Comparison of ENCODE assay signal across 9 cellular contexts in genomic region chr4:87498446-87498900, GRCh38. TPM values are rescaled to one million over a fixed set of nuclear protein-coding genes. Genes with fewer than 3 reads are reported as not detected.
A peak's percentile ranks its signal among the peaks of the same experiment; 100 is the strongest.
DNase-seq lines count a peak whose midpoint lies in the region; ATAC-seq lines count a peak whose summit lies in the region.
"Had no signal": no experiment of that assay in that cellular context is flagged by ENCODE, and none has a peak within 500 bp of the region (broad histone marks: within the 10 kb centered on the region; RNA-seq: fewer than 3 reads in every experiment).

No MANE protein-coding gene starts in this region.

- no peak overlapping the region for H3K23ac ChIP-seq in neuronal stem cell (ENCODE audit: low read depth, low read length, poor library complexity)

- no peak overlapping the region for H3K27ac Mint-ChIP-seq in CD4-positive, CD25-positive, alpha-beta regulatory T cell
- H3K27ac Mint-ChIP-seq: mesothelial cell of epicardium had no signal

- ATAC-seq in CD4-positive, CD25-positive, alpha-beta regulatory T cell (ENCODE audit: low read depth in 2 of 2), result no peak
- peak; percentile 66 for ATAC-seq in GM19452 (IDR thresholded peaks at IDR 0.05; ENCODE audit: unreplicated experiment)
- ATAC-seq in HG03520 (IDR thresholded peaks at IDR 0.05; ENCODE audit: unreplicated experiment), result peak; percentile 51
- ATAC-seq in right cardiac atrium, result peak; percentile 12 to 20

- peak overlapping the region; percentile 59 for H3K4me3 ChIP-seq in CD4-positive, CD25-positive, alpha-beta regulatory T cell (ENCODE audit: low read depth, low read length)
- H3K4me3 ChIP-seq in right cardiac atrium (ENCODE audit: low read length) (no peak overlapping the region), neuronal stem cell (ENCODE audit: low read length in 2 of 2) (no peak overlapping the region)

- peaks cover 2 to 29% (median 17%) of the 10 kb centered on the region in 4 donors for H3K4me1 Mint-ChIP-seq in CD4-positive, CD25-positive, alpha-beta regulatory T cell

- peak overlapping the region in 2 of 4 donors; percentile 42 to 72 for H3K4me3 Mint-ChIP-seq in CD4-positive, CD25-positive, alpha-beta regulatory T cell
- H3K4me3 Mint-ChIP-seq: mesothelial cell of epicardium had no signal

- H3K9ac ChIP-seq in neuronal stem cell (ENCODE audit: low read depth, low read length, poor library complexity), result no peak overlapping the region

- no peak overlapping the region for H3K27ac ChIP-seq in CD4-positive, CD25-positive, alpha-beta regulatory T cell (ENCODE audit: insufficient read depth, low read length, poor library complexity, severe bottlenecking)
- H3K27ac ChIP-seq in right cardiac atrium (ENCODE audit: low read length) (peak overlapping the region; percentile 52), neuronal stem cell (replicated peaks; ENCODE audit: low read length) (no peak overlapping the region)

- no peak overlapping the region for H4K91ac ChIP-seq in neuronal stem cell (ENCODE audit: low read depth, low read length, poor library complexity)

- DNase-seq in CD4-positive, CD25-positive, alpha-beta regulatory T cell, result peak in 1 of 3 donors; percentile 18
- DNase-seq in right cardiac atrium (no peak), NCI-H146 (lab: John Stamatoyannopoulos, UW) (no peak), neuronal stem cell (ENCODE audit: low spot score) (no peak), inferior parietal cortex (ENCODE audit: extremely low spot score) (no peak)
- DNase-seq in stimulated activated CD8-positive, alpha-beta memory T cell treated with anti-CD3 and anti-CD28 coated beads, Interleukin-4, amount 100 ng/mL, for 48 hours, result no peak

- no peaks in the 10 kb centered on the region for H3K36me3 Mint-ChIP-seq in CD4-positive, CD25-positive, alpha-beta regulatory T cell

- H2BK5ac ChIP-seq in neuronal stem cell (ENCODE audit: low read length), result no peak overlapping the region

- peaks cover 0 to 2% (median 0%) of the 10 kb centered on the region in 7 donors for H3K9me3 Mint-ChIP-seq in CD4-positive, CD25-positive, alpha-beta regulatory T cell

- no peak overlapping the region for H2BK12ac ChIP-seq in neuronal stem cell (ENCODE audit: low read length)

- 37% methylated on average over 5 of the region's 5 CpGs for WGBS in right cardiac atrium
- no CpG with 5 or more reads among the region's 5 CpGs for WGBS in neuronal stem cell (ENCODE audit: extremely low coverage in 2 of 2, insufficient read length in 2 of 2, insufficient replicate concordance in 1 of 2), 2 donors

- peaks cover 11% of the 10 kb centered on the region for H3K4me1 ChIP-seq in CD4-positive, CD25-positive, alpha-beta regulatory T cell (ENCODE audit: control insufficient read depth, insufficient read depth, low read length, poor library complexity, severe bottlenecking)
- H3K4me1 ChIP-seq in right cardiac atrium (ENCODE audit: control insufficient read depth, insufficient read depth, low read length) (peaks cover 3% of the 10 kb centered on the region), neuronal stem cell (ENCODE audit: control insufficient read depth in 2 of 2, insufficient read depth in 1 of 2, low read depth in 1 of 2, low read length in 2 of 2) (no peaks in the 10 kb centered on the region)

- no peak overlapping the region for H2AFZ ChIP-seq in neuronal stem cell (ENCODE audit: low read length)

- no peaks in the 10 kb centered on the region for H3K36me3 ChIP-seq in CD4-positive, CD25-positive, alpha-beta regulatory T cell (ENCODE audit: control insufficient read depth, insufficient read depth, low read length)
- H3K36me3 ChIP-seq in neuronal stem cell (replicated peaks in 1 of 2; ENCODE audit: control insufficient read depth in 2 of 2, insufficient read depth in 2 of 2, low read length in 2 of 2), result no peaks in the 10 kb centered on the region

- no peak overlapping the region for H3K4me2 ChIP-seq in neuronal stem cell (ENCODE audit: insufficient read depth, low read length, poor library complexity, severe bottlenecking)

- intact Hi-C loops in right cardiac atrium (cut with DNase I), result no loop called here

- no peak overlapping the region for H3K4ac ChIP-seq in neuronal stem cell (ENCODE audit: low read length)

- H3K14ac ChIP-seq in neuronal stem cell (ENCODE audit: low read length), result no peak overlapping the region

- peaks cover 4% of the 10 kb centered on the region for H3K27me3 Mint-ChIP-seq in CD4-positive, CD25-positive, alpha-beta regulatory T cell

- no peak overlapping the region for H2AK5ac ChIP-seq in neuronal stem cell (ENCODE audit: low read depth, low read length)

- no peaks in the 10 kb centered on the region for H3K79me1 ChIP-seq in neuronal stem cell (ENCODE audit: low read depth, low read length)

- H3K18ac ChIP-seq in neuronal stem cell (ENCODE audit: low read length), result no peak overlapping the region

- no peaks in the 10 kb centered on the region for H3K27me3 ChIP-seq in CD4-positive, CD25-positive, alpha-beta regulatory T cell (ENCODE audit: control insufficient read depth, insufficient read depth, low read length)
- H3K27me3 ChIP-seq in right cardiac atrium (ENCODE audit: control insufficient read depth, insufficient read depth) (no peaks in the 10 kb centered on the region), neuronal stem cell (ENCODE audit: control insufficient read depth in 3 of 3, insufficient read depth in 3 of 3, low read depth in 1 of 3, low read length in 3 of 3) (no peaks in the 10 kb centered on the region)

- H2BK120ac ChIP-seq in neuronal stem cell (ENCODE audit: low read depth, low read length), result no peak overlapping the region

- no peak overlapping the region for H4K8ac ChIP-seq in neuronal stem cell (ENCODE audit: low read depth, low read length)

- no peak overlapping the region for H2BK15ac ChIP-seq in neuronal stem cell (ENCODE audit: low read length)

- H3K9me3 ChIP-seq in CD4-positive, CD25-positive, alpha-beta regulatory T cell (ENCODE audit: control insufficient read depth in 2 of 2, low read length in 2 of 2), result no peaks in the 10 kb centered on the region
- H3K9me3 ChIP-seq in right cardiac atrium (ENCODE audit: control insufficient read depth, low read length) (no peaks in the 10 kb centered on the region), neuronal stem cell (replicated peaks in 1 of 2; ENCODE audit: control insufficient read depth in 2 of 2, insufficient read depth in 1 of 2, low read depth in 1 of 2, low read length in 2 of 2) (no peaks in the 10 kb centered on the region)

RNA-seq across cellular contexts. Expression of gene SPARCL1, which starts 30.7 kb away (rescaled TPM):
- total RNA-seq in CD4-positive, CD25-positive, alpha-beta regulatory T cell, result not detected
- polyA plus RNA-seq in CD4-positive, CD25-positive, alpha-beta regulatory T cell, result not detected
- total RNA-seq in right cardiac atrium, result 100 to 1,000 TPM; 343 to 386 (median 355) TPM
- polyA plus RNA-seq in right cardiac atrium, result 492 TPM
- 0.01 TPM for polyA plus RNA-seq in neuronal stem cell (2013, experiment 1 of 2)
- 0.08 TPM for polyA plus RNA-seq in neuronal stem cell (2013, experiment 2 of 2)

Comparison
In these comparisons a context has a peak if more than half of its experiments do, and no peak if none do; other contexts are left out.
1. ATAC-seq: peak in GM19452 (single experiment), HG03520 (single experiment) and right cardiac atrium (2 of 2); none in CD4-positive, CD25-positive, alpha-beta regulatory T cell (0 of 2).
2. RNA of gene SPARCL1, which starts 30.7 kb away (total RNA-seq): 343 to 386 TPM in right cardiac atrium; not detected in CD4-positive, CD25-positive, alpha-beta regulatory T cell (single experiment); every median in the first group is over 100 times any median in the second.